Comparison of ENCODE assay signal across 18 cellular contexts in the genomic region with DNA sequence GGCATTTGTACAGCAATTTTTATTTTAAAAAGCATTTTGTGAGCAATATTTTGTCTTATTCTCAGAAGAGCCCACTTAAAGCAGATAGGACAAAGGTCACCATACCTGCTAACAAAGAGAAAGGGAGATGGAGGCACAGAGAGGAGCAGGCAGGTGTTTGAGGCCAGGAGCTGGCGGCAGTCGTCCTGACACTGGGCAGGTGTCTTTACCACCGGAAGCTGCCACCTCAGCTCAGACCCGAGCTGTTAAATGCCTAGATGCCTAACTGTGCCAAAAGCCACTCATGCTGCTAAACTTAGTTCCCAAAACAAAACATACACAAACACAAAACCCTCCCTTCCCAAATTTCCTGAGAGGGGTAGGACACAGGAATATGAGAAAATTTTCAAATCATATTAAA.
DNase-seq lines count a peak whose midpoint lies in the region; ATAC-seq, FAIRE-seq and TF ChIP-seq lines count a peak whose summit lies in the region.
"Had no signal": no experiment of that assay in that cellular context is flagged by ENCODE, and none has a peak within 500 bp of the region (broad histone marks: within the 10 kb centered on the region; RNA-seq: fewer than 3 reads in every experiment).

No MANE protein-coding gene starts in this region.

- H3K9me3 Mint-ChIP-seq in glutamatergic neuron (ENCODE audit: unreplicated experiment), result peaks cover 2% of the 10 kb centered on the region

- H3K27ac Mint-ChIP-seq in glutamatergic neuron (ENCODE audit: unreplicated experiment), result no peak overlapping the region
- H3K27ac Mint-ChIP-seq: T-helper 1 cell treated with Interleukin-12 subunit alpha and Interleukin-12 subunit beta and Interleukin-4 antibody, amounts not matched to agents 30 μg/mL and 1 μg/mL, for 36 hours had no signal

- H2AFZ ChIP-seq in MM.1S (ENCODE audit: low read length), result 0 out of 2 replicates have a peak overlapping the region, but pooled peaks have one; percentile 20

- TF ChIP-seq POLR2A in adrenal gland (IDR thresholded peaks at IDR 0.05), result no peak
- TF ChIP-seq POLR2A in GM12891 (IDR thresholded peaks at IDR 0.05; ENCODE audit: low read depth, low read length), result no peak

- no peak for FAIRE-seq in GM12891 (lab: Jason Lieb, UNC)
- FAIRE-seq: A549 had no signal

- peak; percentile 81 for DNase-seq in COLO668 (lab: John Stamatoyannopoulos, UW; ENCODE audit: unreplicated experiment)
- DNase-seq in MM.1S, result peak; percentile 81
- peak; percentile 35 for DNase-seq in NCI-H2081 treated with DMSO at 0.1 percent for 48 hours (lab: John Stamatoyannopoulos, UW)
- DNase-seq in NCI-H748 (lab: John Stamatoyannopoulos, UW; ENCODE audit: unreplicated experiment), result peak; percentile 81
- no peak for DNase-seq in adrenal gland
- no peak for DNase-seq in GM12891 (ENCODE audit: insufficient read length, low spot score)
- DNase-seq in glutamatergic neuron, result no peak
- DNase-seq: IMR-90, Kasumi-1, MV-4-11, NCI-H1694 treated with DMSO at 0.1 percent for 48 hours, NCI-H524 treated with DMSO at 0.1 percent for 48 hours had no signal

- H3K9me2 ChIP-seq in MM.1S (replicated peaks; ENCODE audit: insufficient read depth, low read length), result no peaks in the 10 kb centered on the region

- H3K36me3 ChIP-seq in MM.1S (replicated peaks; ENCODE audit: insufficient read depth, low read length) (no peaks in the 10 kb centered on the region), adrenal gland (replicated peaks in 1 of 2) (no peaks in the 10 kb centered on the region)
- H3K36me3 ChIP-seq: HAP-1 had no signal

- TF ChIP-seq CTCF in MM.1S (IDR thresholded peaks at IDR 0.05; ENCODE audit: low read length) (no peak), adrenal gland (IDR thresholded peaks at IDR 0.05) (no peak), glutamatergic neuron (IDR thresholded peaks at IDR 0.05; ENCODE audit: partially characterized antibody, unreplicated experiment) (no peak)

- intact Hi-C loops in adrenal gland (cut with DNase I), result no loop called here

- H3K79me2 ChIP-seq in MM.1S (ENCODE audit: low read length), result no peaks in the 10 kb centered on the region

- ATAC-seq in HG02970 (IDR thresholded peaks at IDR 0.05; ENCODE audit: low FRiP score, unreplicated experiment), result no peak
- ATAC-seq: A549, Right ventricle myocardium inferior had no signal

- no peak overlapping the region for H3K4me3 Mint-ChIP-seq in glutamatergic neuron (ENCODE audit: unreplicated experiment)
- H3K4me3 Mint-ChIP-seq: T-helper 1 cell treated with Interleukin-12 subunit alpha and Interleukin-12 subunit beta and Interleukin-4 antibody, amounts not matched to agents 30 μg/mL and 1 μg/mL, for 36 hours had no signal

- 68 to 82% (median 76%) methylated on average over 4 of the region's 4 CpGs for whole genome bisulfite sequencing in adrenal gland, 4 donors

- no peaks in the 10 kb centered on the region; the same call in 1 of the 2 replicates for H3F3A ChIP-seq in MM.1S (ENCODE audit: insufficient read depth, low read length)

- no peak overlapping the region for H3K9ac ChIP-seq in MM.1S (ENCODE audit: low read length)

- peak overlapping the region; percentile 21 for H3K4me2 ChIP-seq in MM.1S (ENCODE audit: low read depth, low read length)
- H3K4me2 ChIP-seq: A549 had no signal

- no peak overlapping the region for H3K4me3 ChIP-seq in MM.1S (ENCODE audit: low read length)
- no peak overlapping the region for H3K4me3 ChIP-seq in adrenal gland
- H3K4me3 ChIP-seq: A549, HAP-1 had no signal

- no peaks in the 10 kb centered on the region for H3K9me3 ChIP-seq in MM.1S (replicated peaks; ENCODE audit: insufficient read depth, low read length)
- no peaks in the 10 kb centered on the region for H3K9me3 ChIP-seq in adrenal gland (replicated peaks in 1 of 3)
- H3K9me3 ChIP-seq: A549, HAP-1 had no signal

- H3K27me3 Mint-ChIP-seq in glutamatergic neuron (ENCODE audit: unreplicated experiment), result no peaks in the 10 kb centered on the region

- peak overlapping the region; percentile 21; the same call in 1 of the 2 replicates for H3K27ac ChIP-seq in MM.1S (ENCODE audit: low read length)
- no peak overlapping the region for H3K27ac ChIP-seq in adrenal gland
- H3K27ac ChIP-seq: A549, C4-2B had no signal

- H4K20me1 ChIP-seq in MM.1S (ENCODE audit: insufficient read depth, low read length), result no peaks in the 10 kb centered on the region

- H3K4me1 ChIP-seq in MM.1S (ENCODE audit: low read length) (0 out of 2 replicates have a peak, but pooled peaks cover 10% of the 10 kb centered on the region), adrenal gland (replicated peaks in 1 of 2) (no peaks in the 10 kb centered on the region)
- H3K4me1 ChIP-seq: A549, HAP-1 had no signal

- H3K27me3 ChIP-seq in MM.1S (replicated peaks; ENCODE audit: insufficient read depth, low read length), result no peaks in the 10 kb centered on the region
- no peaks in the 10 kb centered on the region for H3K27me3 ChIP-seq in adrenal gland

- H3K36me3 Mint-ChIP-seq in glutamatergic neuron (ENCODE audit: unreplicated experiment), result no peaks in the 10 kb centered on the region

- H3K4me1 Mint-ChIP-seq in glutamatergic neuron (ENCODE audit: low read depth, unreplicated experiment), result no peaks in the 10 kb centered on the region

TF ChIP-seq in GM12891, 5 proteins besides CTCF, POLR2A, EP300 and RAD21:
- TF ChIP-seq POU2F2 (IDR thresholded peaks at IDR 0.05; ENCODE audit: low read depth, low read length) (no peak), PAX5 (IDR thresholded peaks at IDR 0.05; ENCODE audit: insufficient read depth, low read length, severe bottlenecking) (no peak), POLR2AphosphoS5 (IDR thresholded peaks at IDR 0.05; ENCODE audit: low read depth, low read length) (no peak), SPI1 (IDR thresholded peaks at IDR 0.05; ENCODE audit: low read depth, low read length) (no peak), TAF1 (IDR thresholded peaks at IDR 0.05; ENCODE audit: low read depth, low read length) (no peak)
TF ChIP-seq in GM12891: peak in this region for 0.

Comparison
In these comparisons a context has a peak if more than half of its experiments do, and no peak if none do; other contexts are left out.
1. DNase-seq: peak in COLO668 (single experiment), MM.1S (single experiment), NCI-H2081 treated with DMSO at 0.1 percent for 48 hours (single experiment) and NCI-H748 (single experiment); none in adrenal gland (0 of 7), GM12891 (single experiment) and glutamatergic neuron (single experiment).